In genomic region chr5:141848771-141849370, GRCh38 we compare ENCODE assay signal across 8 cellular contexts. TPM values are rescaled to one million over a fixed set of nuclear protein-coding genes. Genes with fewer than 3 reads are reported as not detected.
DNase-seq lines count a peak whose midpoint lies in the region; ATAC-seq lines count a peak whose summit lies in the region.

No MANE protein-coding gene starts in this region.

- ATAC-seq in GM21825 (IDR thresholded peaks at IDR 0.05; ENCODE audit: unreplicated experiment) (peak; percentile 15), GM21526 (IDR thresholded peaks at IDR 0.05; ENCODE audit: low FRiP score, unreplicated experiment) (no peak)

- peak; percentile 91 for DNase-seq in Daoy (ENCODE audit: low read depth)
- peak; percentile 81 for DNase-seq in NCI-H2196 (lab: John Stamatoyannopoulos, UW; ENCODE audit: unreplicated experiment)
- DNase-seq in iPS-NIHi11 (ENCODE audit: low spot score), result peak; percentile 80
- peak; percentile 41 to 58 for DNase-seq in stimulated activated CD4-positive, alpha-beta T cell treated with anti-CD3 and anti-CD28 coated beads, Interleukin-2, amount 100 ng/mL, for 24 hours
- no peak for DNase-seq in NCI-H1105 (lab: John Stamatoyannopoulos, UW)

- H3K27ac ChIP-seq in angular gyrus (ENCODE audit: low read depth, low read length), result peak overlapping the region; percentile 97

RNA-seq across cellular contexts. Expression of gene PCDH1, which starts 29.3 kb away (rescaled TPM):
- total RNA-seq in Daoy (2014; rRNA removed; shearing (Covaris generic)), result 2.7 and 4.1 TPM in 2 replicates
